In genomic region chr6:168877821-168878282, GRCh38 we compare ENCODE assay signal across 11 cellular contexts.
DNase-seq lines count a peak whose midpoint lies in the region; ATAC-seq and TF ChIP-seq lines count a peak whose summit lies in the region.
"Had no signal": no experiment of that assay in that cellular context is flagged by ENCODE, and none has a peak within 500 bp of the region (broad histone marks: within the 10 kb centered on the region; RNA-seq: fewer than 3 reads in every experiment).

No MANE protein-coding gene starts in this region.

- peak; percentile 71 for DNase-seq in NCI-H748 (lab: John Stamatoyannopoulos, UW; ENCODE audit: unreplicated experiment)
- no peak for DNase-seq in NCI-H748 treated with DMSO at 0.1 percent for 48 hours (lab: John Stamatoyannopoulos, UW)
- peak; percentile 70 to 86 for DNase-seq in NCI-H524 (lab: John Stamatoyannopoulos, UW)
- DNase-seq in foreskin keratinocyte: peak in 1 of 2 donors; percentile 26
- peak; percentile 14 to 16 for DNase-seq in thyroid gland
- no peak for DNase-seq in GM20000 (ENCODE audit: low spot score)
- no peak for DNase-seq in erythroblast (lab: John Stamatoyannopoulos, UW)
- no peak for DNase-seq in activated naive CD4-positive, alpha-beta T cell treated with anti-CD3 and anti-CD28 coated beads, Interleukin-2, amount 10 ng/mL, durations not matched to agents 7 days and 5 days

- H3K4me3 ChIP-seq in thyroid gland (replicated peaks in 1 of 3): no peak overlapping the region
- H3K4me3 ChIP-seq: cardiac muscle cell, tibial artery had no signal

- CTCF ChIA-PET in activated naive CD4-positive, alpha-beta T cell treated with anti-CD3 and anti-CD28 coated beads, Interleukin-2, amount 10 ng/mL, durations not matched to agents 7 days and 5 days (lab: Charles Lee): no interaction called here

- H3K36me3 Mint-ChIP-seq in activated naive CD4-positive, alpha-beta T cell treated with anti-CD3 and anti-CD28 coated beads, Interleukin-2, amount 10 ng/mL, durations not matched to agents 7 days and 5 days: no peaks in the 10 kb centered on the region

- H3K27ac Mint-ChIP-seq in activated naive CD4-positive, alpha-beta T cell treated with anti-CD3 and anti-CD28 coated beads, Interleukin-2, amount 10 ng/mL, durations not matched to agents 7 days and 5 days: no peak overlapping the region

- ATAC-seq in foreskin keratinocyte: peak; percentile 77

- TF ChIP-seq CTCF in foreskin keratinocyte (conservative IDR thresholded peaks at IDR 0.05) (no peak), thyroid gland (IDR thresholded peaks at IDR 0.05) (no peak), GM20000 (IDR thresholded peaks at IDR 0.05; ENCODE audit: extremely low read depth, missing control alignments) (no peak)

- TF ChIP-seq POLR2A in thyroid gland (IDR thresholded peaks at IDR 0.05) (no peak), erythroblast (IDR thresholded peaks at IDR 0.05; ENCODE audit: low read length) (no peak)

- H3K27ac ChIP-seq in foreskin keratinocyte (no peak overlapping the region), thyroid gland (no peak overlapping the region)
- H3K27ac ChIP-seq: cardiac muscle cell, tibial artery had no signal

- H3K4me1 ChIP-seq in foreskin keratinocyte (no peaks in the 10 kb centered on the region), thyroid gland (no peaks in the 10 kb centered on the region)

- intact Hi-C loops in thyroid gland (cut with DNase I): no loop called here

- H3K27me3 ChIP-seq in foreskin keratinocyte (no peaks in the 10 kb centered on the region), thyroid gland (no peaks in the 10 kb centered on the region)
- H3K27me3 ChIP-seq: tibial artery had no signal

- peaks cover 18% of the 10 kb centered on the region for H3K27me3 Mint-ChIP-seq in activated naive CD4-positive, alpha-beta T cell treated with anti-CD3 and anti-CD28 coated beads, Interleukin-2, amount 10 ng/mL, durations not matched to agents 7 days and 5 days

- H3K9me3 ChIP-seq in thyroid gland: no peaks in the 10 kb centered on the region
- H3K9me3 ChIP-seq: tibial artery had no signal

- H3K4me3 Mint-ChIP-seq in activated naive CD4-positive, alpha-beta T cell treated with anti-CD3 and anti-CD28 coated beads, Interleukin-2, amount 10 ng/mL, durations not matched to agents 7 days and 5 days: no peak overlapping the region
- H3K4me3 Mint-ChIP-seq: neural crest cell had no signal

- 58 to 63% methylated on average over 8 to 10 of the region's 10 CpGs for WGBS in thyroid gland, 2 donors

- no peaks in the 10 kb centered on the region for H3K4me1 Mint-ChIP-seq in activated naive CD4-positive, alpha-beta T cell treated with anti-CD3 and anti-CD28 coated beads, Interleukin-2, amount 10 ng/mL, durations not matched to agents 7 days and 5 days

- no peaks in the 10 kb centered on the region for H3K9me3 Mint-ChIP-seq in activated naive CD4-positive, alpha-beta T cell treated with anti-CD3 and anti-CD28 coated beads, Interleukin-2, amount 10 ng/mL, durations not matched to agents 7 days and 5 days
- H3K9me3 Mint-ChIP-seq: neural crest cell had no signal

- no peaks in the 10 kb centered on the region for H3K36me3 ChIP-seq in thyroid gland
- H3K36me3 ChIP-seq: cardiac muscle cell, tibial artery had no signal

Comparison
In these comparisons a context has a peak if more than half of its experiments do, and no peak if none do; other contexts are left out.
1. DNase-seq: peak in NCI-H748 (single experiment), NCI-H524 (2 of 2) and thyroid gland (2 of 2); none in NCI-H748 treated with DMSO at 0.1 percent for 48 hours (single experiment), GM20000 (single experiment), erythroblast (0 of 2) and activated naive CD4-positive, alpha-beta T cell treated with anti-CD3 and anti-CD28 coated beads, Interleukin-2, amount 10 ng/mL, durations not matched to agents 7 days and 5 days (single experiment).